ENCODE assay signal across 8 cellular contexts in the genomic region with DNA sequence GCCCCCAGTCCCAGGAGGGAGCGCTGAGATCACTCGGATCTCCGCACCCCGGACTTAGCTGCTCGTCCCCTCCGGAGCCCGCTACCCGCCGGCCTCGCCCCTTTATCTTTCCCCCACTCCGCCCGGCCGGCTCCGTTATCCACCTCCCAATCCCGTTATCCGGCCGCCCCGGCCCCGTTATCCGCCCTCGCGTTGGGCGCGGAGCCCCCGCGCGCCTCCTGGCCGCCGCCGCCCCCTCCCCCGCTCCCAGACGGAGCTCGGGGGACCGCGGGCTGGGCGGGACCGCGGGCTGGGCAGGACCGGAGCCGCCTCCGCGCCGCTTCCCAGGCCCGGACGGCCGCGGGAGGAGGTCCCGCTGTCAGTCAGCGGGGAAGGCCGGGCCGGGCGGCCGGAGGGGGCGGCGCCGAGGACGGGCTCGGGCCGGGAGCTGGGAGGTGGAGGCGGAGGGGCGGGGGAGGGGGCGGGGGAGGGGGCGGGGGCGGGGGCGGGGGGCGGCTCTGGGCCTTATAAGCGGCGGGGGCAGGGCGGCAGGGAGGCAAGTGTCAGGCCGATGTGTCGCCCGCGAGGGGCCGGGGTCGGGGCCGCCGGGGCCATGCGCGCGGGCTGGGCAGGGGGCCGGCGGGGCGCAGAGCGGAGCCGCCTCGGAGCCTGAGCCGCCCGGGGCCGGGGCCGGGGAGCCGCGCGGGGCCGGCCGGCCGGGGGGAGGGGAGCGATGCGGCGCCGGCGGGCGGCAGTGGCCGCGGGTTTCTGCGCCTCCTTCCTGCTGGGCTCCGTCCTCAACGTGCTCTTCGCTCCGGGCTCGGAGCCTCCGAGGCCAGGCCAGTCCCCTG. TPM values are rescaled to one million over a fixed set of nuclear protein-coding genes. Genes with fewer than 3 reads are reported as not detected.
DNase-seq lines count a peak whose midpoint lies in the region; ATAC-seq and TF ChIP-seq lines count a peak whose summit lies in the region.

A gene with protein sequence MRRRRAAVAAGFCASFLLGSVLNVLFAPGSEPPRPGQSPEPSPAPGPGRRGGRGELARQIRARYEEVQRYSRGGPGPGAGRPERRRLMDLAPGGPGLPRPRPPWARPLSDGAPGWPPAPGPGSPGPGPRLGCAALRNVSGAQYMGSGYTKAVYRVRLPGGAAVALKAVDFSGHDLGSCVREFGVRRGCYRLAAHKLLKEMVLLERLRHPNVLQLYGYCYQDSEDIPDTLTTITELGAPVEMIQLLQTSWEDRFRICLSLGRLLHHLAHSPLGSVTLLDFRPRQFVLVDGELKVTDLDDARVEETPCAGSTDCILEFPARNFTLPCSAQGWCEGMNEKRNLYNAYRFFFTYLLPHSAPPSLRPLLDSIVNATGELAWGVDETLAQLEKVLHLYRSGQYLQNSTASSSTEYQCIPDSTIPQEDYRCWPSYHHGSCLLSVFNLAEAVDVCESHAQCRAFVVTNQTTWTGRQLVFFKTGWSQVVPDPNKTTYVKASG (plus strand): TSS at position 534 of the 830 bp plus-strand sequence. CDS start 179 bp downstream, at position 713.

- no peak for TF ChIP-seq CTCF in BE2C (IDR thresholded peaks at IDR 0.05; ENCODE audit: low read depth, low read length)

- peaks cover 15% of the 10 kb centered on the region for H3K4me1 ChIP-seq in BE2C

- H3K36me3 Mint-ChIP-seq in T-helper 17 cell (ENCODE audit: low read depth): peaks cover 4% of the 10 kb centered on the region

- peak within 1 kb of the TSS; percentile 83 for H3K4me3 ChIP-seq in BE2C (ENCODE audit: low read depth, low read length)

- no peaks in the 10 kb centered on the region for H3K27me3 ChIP-seq in BE2C

- H3K27ac Mint-ChIP-seq in T-helper 17 cell: no peak within 1 kb of the TSS

- ATAC-seq in GM18858 (IDR thresholded peaks at IDR 0.05; ENCODE audit: unreplicated experiment) (peak; percentile 37), HG03565 (IDR thresholded peaks at IDR 0.05; ENCODE audit: unreplicated experiment) (peak; percentile 54), T-helper 17 cell (peak; percentile 55)

- peak; percentile 92 for DNase-seq in BE2C
- DNase-seq in T-helper 17 cell: peak in 2 of 3 donors; percentile 26 to 28
- peak; percentile 39 to 84 for DNase-seq in dermis microvascular lymphatic vessel endothelial cell (ENCODE audit: low read depth in 2 of 2)
- DNase-seq in left kidney (ENCODE audit: low read depth, low spot score): peak; percentile 97
- DNase-seq in stimulated activated CD8-positive, alpha-beta memory T cell treated with anti-CD3 and anti-CD28 coated beads, Interleukin-12 subunit alpha, Interleukin-12 subunit beta, amount 100 ng/mL, for 4 hours (ENCODE audit: low read depth): peak; percentile 8
- DNase-seq in GDM1 (lab: John Stamatoyannopoulos, UW): no peak

- H3K9me3 ChIP-seq in BE2C: no peaks in the 10 kb centered on the region
- H3K9me3 ChIP-seq in T-helper 17 cell (ENCODE audit: control insufficient read depth, low read length, poor library complexity, severe bottlenecking): no peaks in the 10 kb centered on the region

- H3K4me3 Mint-ChIP-seq in T-helper 17 cell: peak within 1 kb of the TSS; percentile 79

- H3K36me3 ChIP-seq in BE2C: no peaks in the 10 kb centered on the region

- peaks cover 51% of the 10 kb centered on the region for H3K27me3 Mint-ChIP-seq in T-helper 17 cell

- peaks cover 9% of the 10 kb centered on the region for H3K4me1 Mint-ChIP-seq in T-helper 17 cell

RNA-seq across cellular contexts. Expression of the gene that starts here (rescaled TPM):
- 91.9 TPM for polyA plus RNA-seq in BE2C (2012; ENCODE audit: insufficient read depth, insufficient read length, low read depth)
- 1 to 10 TPM in 1 of 2 donors, under 1 TPM in 1; 0.87 to 1.2 TPM for total RNA-seq in T-helper 17 cell
- 3.0 and 4.3 TPM in 2 replicates for total RNA-seq in dermis microvascular lymphatic vessel endothelial cell
